In genomic region chr14:105480807-105481801, GRCh38 we compare ENCODE assay signal across 8 cellular contexts. TPM values are rescaled to one million over a fixed set of nuclear protein-coding genes. Genes with fewer than 3 reads are reported as not detected.
DNase-seq lines count a peak whose midpoint lies in the region; ATAC-seq, FAIRE-seq and TF ChIP-seq lines count a peak whose summit lies in the region.

No MANE protein-coding gene starts in this region.

- H3K4ac ChIP-seq in H1 (replicated peaks; ENCODE audit: insufficient read length, low read depth, low read length) = peak overlapping the region; percentile 65

- peak overlapping the region; percentile 95 for H3K27ac Mint-ChIP-seq in activated CD8-positive, alpha-beta memory T cell treated with anti-CD3 and anti-CD28 coated beads, Interleukin-2, amount 10 ng/mL, durations not matched to agents 7 days and 5 days

- H2AFZ ChIP-seq in H1 (ENCODE audit: low read length) = peak overlapping the region; percentile 85; the same call in 1 of the 2 replicates

- no peak for FAIRE-seq in H1 (lab: Jason Lieb, UNC)

- no peak overlapping the region for H3K23ac ChIP-seq in H1 (ENCODE audit: insufficient read length)

- peak overlapping the region; percentile 25 for H4K91ac ChIP-seq in H1 (replicated peaks; ENCODE audit: insufficient read length, low read length)

- H2AK5ac ChIP-seq in H1 (ENCODE audit: low read depth, low read length) = no peak overlapping the region

- no peaks in the 10 kb centered on the region for H3K79me1 ChIP-seq in H1 (ENCODE audit: low read depth, low read length)

- peak overlapping the region; percentile 54 for H2BK120ac ChIP-seq in H1 (replicated peaks; ENCODE audit: low read depth, low read length)

- H3K4me2 ChIP-seq in H1 (ENCODE audit: insufficient read depth in 1 of 2, low read depth in 2 of 2, low read length in 2 of 2) = peak overlapping the region; percentile 21 to 84

- no peak overlapping the region for H4K5ac ChIP-seq in H1 (ENCODE audit: insufficient read length, low read depth, low read length)

- peak overlapping the region in 2 of 4 experiments; percentile 70 to 73; a peak in 4 of 7 replicates for H3K9ac ChIP-seq in H1 (replicated peaks in 1 of 4; ENCODE audit: extremely low read depth in 1 of 4, low read depth in 3 of 4, low read length in 3 of 4)

- H2BK5ac ChIP-seq in H1 (ENCODE audit: low read depth, low read length) = peak overlapping the region; percentile 44; the same call in 1 of the 2 replicates

- H3K79me2 ChIP-seq in H1 (ENCODE audit: control insufficient read depth in 1 of 2, insufficient read depth in 2 of 2, low read length in 2 of 2) = no peaks in the 10 kb centered on the region

- DNase-seq in Ammon's horn (ENCODE audit: low spot score) (peak; percentile 90), HT-29 (ENCODE audit: low spot score) (peak; percentile 88), H1 (ENCODE audit: low read depth in 1 of 2, low spot score in 2 of 2) (peak; percentile 66 to 99), mesenteric fat pad (ENCODE audit: low spot score) (peak; percentile 96)
- DNase-seq in NK-92 treated with Interleukin-12 subunit alpha and Interleukin-12 subunit beta, amount 100 ng/mL, for 24 hours (lab: John Stamatoyannopoulos, UW) = peak; percentile 56
- peak; percentile 92 for DNase-seq in activated CD8-positive, alpha-beta memory T cell treated with anti-CD3 and anti-CD28 coated beads, Interleukin-2, amount 10 ng/mL, durations not matched to agents 7 days and 5 days
- DNase-seq in stimulated activated CD8-positive, alpha-beta memory T cell treated with anti-CD3 and anti-CD28 coated beads, Interleukin-15, amount 100 ng/mL, for 4 hours (ENCODE audit: low read depth in 2 of 2) = peak; percentile 63 to 78

- H3K23me2 ChIP-seq in H1 (ENCODE audit: low read depth, low read length) = peaks cover 2% of the 10 kb centered on the region; the same call in 1 of the 2 replicates

- H3K56ac ChIP-seq in H1 (replicated peaks; ENCODE audit: insufficient read length, low read depth, low read length) = no peak overlapping the region

- peak; percentile 56 to 67 for TF ChIP-seq RAD21 in H1 (IDR thresholded peaks at IDR 0.05 in 1 of 2, conservative IDR thresholded peaks at IDR 0.05 in 1 of 2; ENCODE audit: low read depth in 2 of 2, low read length in 2 of 2)

- TF ChIP-seq CTCF in H1 (IDR thresholded peaks at IDR 0.05; ENCODE audit: control extremely low read depth in 1 of 3, insufficient read depth in 1 of 3, low read depth in 1 of 3, low read length in 3 of 3) = peak in 2 of 3 experiments; percentile 99; a peak in 3 of 4 replicates

- 20% methylated on average over 32 of the region's 35 CpGs; no CpG with 5 or more reads in 1 of the 2 experiments for WGBS in H1 (ENCODE audit: extremely low coverage in 1 of 2, insufficient coverage in 1 of 2, insufficient read length in 1 of 2, insufficient replicate concordance in 2 of 2, low coverage in 1 of 2, low lambda C conversion rate in 2 of 2, missing lambda C conversion rate in 1 of 2), 2 experiments

- no peak overlapping the region for H3K14ac ChIP-seq in H1 (ENCODE audit: insufficient read length)

- peaks cover 26% of the 10 kb centered on the region for H3K4me1 Mint-ChIP-seq in activated CD8-positive, alpha-beta memory T cell treated with anti-CD3 and anti-CD28 coated beads, Interleukin-2, amount 10 ng/mL, durations not matched to agents 7 days and 5 days

- H3K27ac ChIP-seq in H1 (ENCODE audit: low read depth, low read length) = 0 out of 2 replicates have a peak overlapping the region, but pooled peaks have one; percentile 8

- CTCF ChIA-PET in activated CD8-positive, alpha-beta memory T cell treated with anti-CD3 and anti-CD28 coated beads, Interleukin-2, amount 10 ng/mL, durations not matched to agents 7 days and 5 days (lab: Charles Lee) = interaction anchor here (0.6 to 3.4 kb wide), 30 partner anchors 9 to 1074 kb away, joined by 3 to 150 read pairs (median 3); partner anchors contain the start of genes GPR132, SIVA1, TEDC1 and TEX22
- CTCF ChIA-PET in H1 (lab: Charles Lee; ENCODE audit: partially characterized antibody) = interaction anchor here (0.6 to 5.0 kb wide), 37 partner anchors 9 to 441 kb away, joined by 3 to 70 read pairs (median 4); no protein-coding TSS in a partner anchor

- H3K9me3 Mint-ChIP-seq in activated CD8-positive, alpha-beta memory T cell treated with anti-CD3 and anti-CD28 coated beads, Interleukin-2, amount 10 ng/mL, durations not matched to agents 7 days and 5 days (ENCODE audit: low read depth) = no peaks in the 10 kb centered on the region

- H4K8ac ChIP-seq in H1 (ENCODE audit: extremely low read depth, insufficient read depth, low read length) = peak overlapping the region; percentile 95; the same call in 1 of the 2 replicates

- peaks cover 50 to 99% (median 82%) of the 10 kb centered on the region in 4 experiments for H3K27me3 ChIP-seq in H1 (replicated peaks in 1 of 4; ENCODE audit: control insufficient read depth in 3 of 4, extremely low read depth in 1 of 4, insufficient read depth in 3 of 4, low read length in 3 of 4)

- H3K18ac ChIP-seq in H1 (ENCODE audit: extremely low read depth, low read length) = peak overlapping the region; percentile 78

- H2BK20ac ChIP-seq in H1 (ENCODE audit: low read length) = peak overlapping the region; percentile 72; the same call in 1 of the 2 replicates

- peaks cover 4 to 15% of the 10 kb centered on the region in 2 experiments for H4K20me1 ChIP-seq in H1 (replicated peaks in 1 of 2; ENCODE audit: control insufficient read depth in 1 of 2, insufficient read depth in 2 of 2, low read length in 2 of 2)

- no peak overlapping the region for H2BK15ac ChIP-seq in H1 (ENCODE audit: low read length)

- peaks cover 24% of the 10 kb centered on the region for H3K27me3 Mint-ChIP-seq in activated CD8-positive, alpha-beta memory T cell treated with anti-CD3 and anti-CD28 coated beads, Interleukin-2, amount 10 ng/mL, durations not matched to agents 7 days and 5 days

- POLR2A ChIA-PET in H1 (lab: Charles Lee; ENCODE audit: partially characterized antibody) = interaction anchor here (0.9 to 1.6 kb wide), 7 partner anchors 8 to 291 kb away, joined by 3 to 8 read pairs (median 3); partner anchors contain the start of gene TEDC1

- peak overlapping the region in 2 of 4 experiments; percentile 40 to 52; a peak in 4 of 8 replicates for H3K4me3 ChIP-seq in H1 (ENCODE audit: extremely low read depth in 1 of 4, insufficient read depth in 2 of 4, low read depth in 3 of 4, low read length in 4 of 4)

- peaks cover 0 to 3% (median 0%) of the 10 kb centered on the region in 4 experiments; a peak in 1 of 8 replicates for H3K36me3 ChIP-seq in H1 (ENCODE audit: control insufficient read depth in 2 of 4, insufficient read depth in 4 of 4, low read length in 3 of 4)

- TF ChIP-seq POLR2A in H1 (IDR thresholded peaks at IDR 0.05; ENCODE audit: control extremely low read depth in 1 of 2, low read depth in 2 of 2, low read length in 2 of 2) = peak in 1 of 2 experiments; percentile 83; a peak in 2 of 3 replicates

- no peaks in the 10 kb centered on the region for H3K9me3 ChIP-seq in H1 (ENCODE audit: insufficient read depth in 2 of 2, low read depth in 1 of 2, low read length in 1 of 2)

- peak; percentile 61 to 86; a peak in 2 of 3 replicates for TF ChIP-seq EP300 in H1 (IDR thresholded peaks at IDR 0.05; ENCODE audit: borderline replicate concordance in 1 of 2, low read depth in 2 of 2, low read length in 2 of 2)

- peaks cover 2% of the 10 kb centered on the region for H3K36me3 Mint-ChIP-seq in activated CD8-positive, alpha-beta memory T cell treated with anti-CD3 and anti-CD28 coated beads, Interleukin-2, amount 10 ng/mL, durations not matched to agents 7 days and 5 days

- H3K4me1 ChIP-seq in H1 (replicated peaks in 1 of 4; ENCODE audit: control insufficient read depth in 3 of 4, insufficient read depth in 4 of 4, low read length in 3 of 4) = peaks cover 0 to 38% (median 26%) of the 10 kb centered on the region in 4 experiments; a peak in 6 of 7 replicates

- peak overlapping the region; percentile 47 for H3K4me3 Mint-ChIP-seq in activated CD8-positive, alpha-beta memory T cell treated with anti-CD3 and anti-CD28 coated beads, Interleukin-2, amount 10 ng/mL, durations not matched to agents 7 days and 5 days

- H2BK12ac ChIP-seq in H1 (ENCODE audit: low read depth, low read length) = peak overlapping the region; percentile 99

- ATAC-seq in GM19351 (IDR thresholded peaks at IDR 0.05; ENCODE audit: unreplicated experiment) = peak; percentile 55
- peak; percentile 60 for ATAC-seq in activated CD8-positive, alpha-beta memory T cell treated with anti-CD3 and anti-CD28 coated beads, Interleukin-2, amount 10 ng/mL, durations not matched to agents 7 days and 5 days

RNA-seq across cellular contexts. Expression of gene CRIP1, which starts 5.6 kb away (rescaled TPM):
- 667 and 791 TPM in 2 replicates for total RNA-seq in HT-29 (2014; rRNA removed; shearing (Covaris generic))
- total RNA-seq in activated CD8-positive, alpha-beta memory T cell treated with anti-CD3 and anti-CD28 coated beads, Interleukin-2, amount 10 ng/mL, durations not matched to agents 7 days and 5 days = 100 to 1,000 TPM; 546 to 574 TPM
- 1.2 and 2.4 TPM in 2 replicates for total RNA-seq in H1 (2021; fragmentation: NEBNext Ultra II Directional; extraction: Animal tissue kit (Norgen Biotek cat#: 25700))
- polyA plus RNA-seq in H1 (2011; rRNA removed) = 2.2 and 5.3 TPM in 2 replicates
- polyA plus RNA-seq in H1 (2011; cell fraction: cytosol; rRNA removed) = 3.1 TPM
- 5.1 TPM for polyA plus RNA-seq in H1 (2011; cell fraction: nucleus; rRNA removed)
- 4.4 to 8.5 TPM (median 6.3 TPM) in 4 replicates for polyA plus RNA-seq in H1 (2012, experiment 1 of 2)
- 8.2 TPM for polyA plus RNA-seq in H1 (2012, experiment 2 of 2)
- polyA plus RNA-seq in H1 (2013, experiment 1 of 2) = 7.6 TPM
- 8.4 TPM for polyA plus RNA-seq in H1 (2013, experiment 2 of 2)
- 0.63 TPM in 1 of 2 replicates, not detected in the other for polyA minus RNA-seq in H1 (2011; rRNA and poly(A)+ RNA removed)
- polyA minus RNA-seq in H1 (2011; cell fraction: cytosol; rRNA and poly(A)+ RNA removed) = 6.4 TPM
- 5.2 TPM for polyA minus RNA-seq in H1 (2011; cell fraction: nucleus; rRNA and poly(A)+ RNA removed)
- 64.8 TPM for total RNA-seq in mesenteric fat pad

RNA-seq across cellular contexts. Expression of gene CRIP2, which starts 6.5 kb away (rescaled TPM):
- total RNA-seq in HT-29 (2014; rRNA removed; shearing (Covaris generic)) = 267 and 274 TPM in 2 replicates
- total RNA-seq in activated CD8-positive, alpha-beta memory T cell treated with anti-CD3 and anti-CD28 coated beads, Interleukin-2, amount 10 ng/mL, durations not matched to agents 7 days and 5 days = under 1 TPM in 1 of 2 experiments, not detected in 1; 0.68 TPM
- 4.0 and 4.2 TPM in 2 replicates for total RNA-seq in H1 (2021; fragmentation: NEBNext Ultra II Directional; extraction: Animal tissue kit (Norgen Biotek cat#: 25700))
- 13.5 and 28.4 TPM in 2 replicates for polyA plus RNA-seq in H1 (2011; rRNA removed)
- 11.7 TPM for polyA plus RNA-seq in H1 (2011; cell fraction: cytosol; rRNA removed)
- 18.2 TPM for polyA plus RNA-seq in H1 (2011; cell fraction: nucleus; rRNA removed)
- polyA plus RNA-seq in H1 (2012, experiment 1 of 2) = 6.1 to 9.1 TPM (median 7.6 TPM) in 4 replicates
- 5.1 TPM for polyA plus RNA-seq in H1 (2012, experiment 2 of 2)
- polyA plus RNA-seq in H1 (2013, experiment 1 of 2) = 6.7 TPM
- 7.7 TPM for polyA plus RNA-seq in H1 (2013, experiment 2 of 2)
- polyA minus RNA-seq in H1 (2011; rRNA and poly(A)+ RNA removed) = 0.76 and 0.83 TPM in 2 replicates
- 3.4 TPM for polyA minus RNA-seq in H1 (2011; cell fraction: cytosol; rRNA and poly(A)+ RNA removed)
- polyA minus RNA-seq in H1 (2011; cell fraction: nucleus; rRNA and poly(A)+ RNA removed) = 3.5 TPM
- total RNA-seq in mesenteric fat pad = 82.8 TPM

RNA-seq across cellular contexts. Expression of gene TEDC1, which starts 9.9 kb away (rescaled TPM):
- 112 and 140 TPM in 2 replicates for total RNA-seq in HT-29 (2014; rRNA removed; shearing (Covaris generic))
- total RNA-seq in activated CD8-positive, alpha-beta memory T cell treated with anti-CD3 and anti-CD28 coated beads, Interleukin-2, amount 10 ng/mL, durations not matched to agents 7 days and 5 days = 10 to 100 TPM; 40.6 to 56.8 TPM
- total RNA-seq in H1 (2021; fragmentation: NEBNext Ultra II Directional; extraction: Animal tissue kit (Norgen Biotek cat#: 25700)) = 5.6 and 6.4 TPM in 2 replicates
- polyA plus RNA-seq in H1 (2011; rRNA removed) = 14.8 and 22.8 TPM in 2 replicates
- 21.7 TPM for polyA plus RNA-seq in H1 (2011; cell fraction: cytosol; rRNA removed)
- polyA plus RNA-seq in H1 (2011; cell fraction: nucleus; rRNA removed) = 43.3 TPM
- 5.9 to 19.5 TPM (median 16.0 TPM) in 4 replicates for polyA plus RNA-seq in H1 (2012, experiment 1 of 2)
- 10.3 TPM for polyA plus RNA-seq in H1 (2012, experiment 2 of 2)
- polyA plus RNA-seq in H1 (2013, experiment 1 of 2) = 5.8 TPM
- polyA plus RNA-seq in H1 (2013, experiment 2 of 2) = 6.2 TPM
- polyA minus RNA-seq in H1 (2011; rRNA and poly(A)+ RNA removed) = 4.2 and 8.8 TPM in 2 replicates
- 9.1 TPM for polyA minus RNA-seq in H1 (2011; cell fraction: cytosol; rRNA and poly(A)+ RNA removed)
- polyA minus RNA-seq in H1 (2011; cell fraction: nucleus; rRNA and poly(A)+ RNA removed) = 18.9 TPM
- total RNA-seq in mesenteric fat pad = 22.7 TPM

RNA-seq across cellular contexts. Expression of gene TMEM121, which starts 45.3 kb away (rescaled TPM):
- total RNA-seq in HT-29 (2014; rRNA removed; shearing (Covaris generic)) = 0.31 and 0.65 TPM in 2 replicates
- 10 to 100 TPM; 11.5 to 11.9 TPM for total RNA-seq in activated CD8-positive, alpha-beta memory T cell treated with anti-CD3 and anti-CD28 coated beads, Interleukin-2, amount 10 ng/mL, durations not matched to agents 7 days and 5 days
- not detected in 2 replicates for total RNA-seq in H1 (2021; fragmentation: NEBNext Ultra II Directional; extraction: Animal tissue kit (Norgen Biotek cat#: 25700))
- 1.9 and 2.4 TPM in 2 replicates for polyA plus RNA-seq in H1 (2011; rRNA removed)
- 1.8 TPM for polyA plus RNA-seq in H1 (2011; cell fraction: cytosol; rRNA removed)
- 1.7 TPM for polyA plus RNA-seq in H1 (2011; cell fraction: nucleus; rRNA removed)
- 0.48 to 0.85 TPM (median 0.71 TPM) in 4 replicates for polyA plus RNA-seq in H1 (2012, experiment 1 of 2)
- 0.55 TPM for polyA plus RNA-seq in H1 (2012, experiment 2 of 2)
- 0.85 TPM for polyA plus RNA-seq in H1 (2013, experiment 1 of 2)
- 0.77 TPM for polyA plus RNA-seq in H1 (2013, experiment 2 of 2)
- polyA minus RNA-seq in H1 (2011; rRNA and poly(A)+ RNA removed) = 0.16 and 0.59 TPM in 2 replicates
- 1.8 TPM for polyA minus RNA-seq in H1 (2011; cell fraction: cytosol; rRNA and poly(A)+ RNA removed)
- polyA minus RNA-seq in H1 (2011; cell fraction: nucleus; rRNA and poly(A)+ RNA removed) = 1.8 TPM
- 2.1 TPM for total RNA-seq in mesenteric fat pad

Comparison
In these comparisons a context has a peak if more than half of its experiments do, and no peak if none do; other contexts are left out.
1. RNA of gene CRIP1, which starts 5.6 kb away (total RNA-seq): 667 to 791 TPM in HT-29, 546 to 574 TPM in activated CD8-positive, alpha-beta memory T cell treated with anti-CD3 and anti-CD28 coated beads, Interleukin-2, amount 10 ng/mL, durations not matched to agents 7 days and 5 days and 64.8 TPM in mesenteric fat pad (single experiment); 1.2 to 2.4 TPM in H1; every median in the first group is over 10 times any median in the second.
2. RNA of gene CRIP2, which starts 6.5 kb away (total RNA-seq): 267 to 274 TPM in HT-29 and 82.8 TPM in mesenteric fat pad (single experiment); 4.0 to 4.2 TPM in H1 and 0.68 TPM in activated CD8-positive, alpha-beta memory T cell treated with anti-CD3 and anti-CD28 coated beads, Interleukin-2, amount 10 ng/mL, durations not matched to agents 7 days and 5 days; every median in the first group is over 10 times any median in the second.
3. Peak in every context shown above with its lines, with median percentiles within 50 percentile points of each other: DNase-seq.